In the genomic region with DNA sequence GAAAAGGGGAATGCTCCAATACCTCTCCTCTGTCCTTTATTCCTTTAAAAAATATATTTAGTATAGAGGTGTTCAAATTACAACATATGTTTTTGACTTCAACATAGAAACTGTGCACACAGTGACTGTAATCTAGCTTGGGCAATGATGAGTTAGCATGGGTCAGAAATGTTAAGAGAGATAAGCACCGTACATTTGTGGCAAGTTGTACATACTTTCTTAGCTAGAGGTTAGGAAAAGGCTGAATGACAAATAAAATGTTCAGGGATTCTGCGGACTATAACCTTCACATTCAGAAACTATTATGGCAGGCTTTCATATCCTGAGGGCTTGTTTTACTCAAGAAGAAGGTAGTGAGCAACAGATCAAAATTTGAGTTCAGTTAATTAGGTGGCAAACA, we compare ENCODE assay signal across 29 cellular contexts.
"Had no signal": no experiment of that assay in that cellular context is flagged by ENCODE, and none has a peak within 500 bp of the region (broad histone marks: within the 10 kb centered on the region; RNA-seq: fewer than 3 reads in every experiment).

No MANE protein-coding gene starts in this region.

- H3K4me1 ChIP-seq: body of pancreas, esophagus muscularis mucosa, foreskin keratinocyte, gastrocnemius medialis, heart left ventricle had no signal

- H3K27ac ChIP-seq: body of pancreas, esophagus muscularis mucosa, foreskin keratinocyte, gastrocnemius medialis, heart left ventricle had no signal

- H3K27me3 ChIP-seq: body of pancreas, esophagus muscularis mucosa, gastrocnemius medialis, heart left ventricle had no signal

- H3K4me3 ChIP-seq: body of pancreas, esophagus muscularis mucosa, gastrocnemius medialis, heart left ventricle had no signal

- H3K36me3 ChIP-seq: esophagus muscularis mucosa, gastrocnemius medialis, heart left ventricle had no signal

- DNase-seq: activated CD4-positive, alpha-beta memory T cell treated with anti-CD3 and anti-CD28 coated beads, Interleukin-2, amount 10 ng/mL, durations not matched to agents 7 days and 5 days; activated CD4-positive, alpha-beta T cell treated with anti-CD3 and anti-CD28 coated beads for 4 hours; activated CD4-positive, alpha-beta T cell treated with anti-CD3 and anti-CD28 coated beads, Interleukin-2, amount 10 ng/mL, durations not matched to agents 7 days and 5 days; activated CD4-positive, alpha-beta T cell treated with anti-CD3 and anti-CD28 coated beads, Interleukin-2, amount 50 U/mL, for 4 hours; activated CD4-positive, CD25-positive, alpha-beta regulatory T cell; activated CD4-positive, CD25-positive, alpha-beta regulatory T cell treated with anti-CD3 and anti-CD28 coated beads, Interleukin-2, amount 50 U/mL, for 72 hours; activated CD8-positive, alpha-beta memory T cell treated with anti-CD3 and anti-CD28 coated beads, Interleukin-2, amount 50 U/mL, for 48 hours; activated gamma-delta T cell; activated naive CD4-positive, alpha-beta T cell; activated naive CD4-positive, alpha-beta T cell treated with anti-CD3 and anti-CD28 coated beads, Interleukin-2, amount 10 ng/mL, durations not matched to agents 7 days and 5 days; activated naive CD8-positive, alpha-beta T cell treated with anti-CD3 and anti-CD28 coated beads, Interleukin-2, amount 10 ng/mL, durations not matched to agents 7 days and 5 days; activated T-cell treated with anti-CD3 and anti-CD28 coated beads for 4 hours; activated T-cell treated with anti-CD3 and anti-CD28 coated beads, Interleukin-2, amount 50 U/mL, for 24 hours; activated T-cell treated with anti-CD3 and anti-CD28 coated beads, Interleukin-2, amount 50 U/mL, for 72 hours; amygdala; aorta; body of pancreas; caudate nucleus; cortex of kidney; dermis blood vessel endothelial cell; effector CD4-positive, alpha-beta T cell; effector memory CD8-positive, alpha-beta T cell; erythroblast; foreskin keratinocyte; gastrocnemius medialis; glutamatergic neuron; heart left ventricle; T-helper 2 cell had no signal

- H3K9me3 ChIP-seq: body of pancreas, esophagus muscularis mucosa, gastrocnemius medialis had no signal
